Comparison of ENCODE assay signal across 1 cellular context in the genomic region with DNA sequence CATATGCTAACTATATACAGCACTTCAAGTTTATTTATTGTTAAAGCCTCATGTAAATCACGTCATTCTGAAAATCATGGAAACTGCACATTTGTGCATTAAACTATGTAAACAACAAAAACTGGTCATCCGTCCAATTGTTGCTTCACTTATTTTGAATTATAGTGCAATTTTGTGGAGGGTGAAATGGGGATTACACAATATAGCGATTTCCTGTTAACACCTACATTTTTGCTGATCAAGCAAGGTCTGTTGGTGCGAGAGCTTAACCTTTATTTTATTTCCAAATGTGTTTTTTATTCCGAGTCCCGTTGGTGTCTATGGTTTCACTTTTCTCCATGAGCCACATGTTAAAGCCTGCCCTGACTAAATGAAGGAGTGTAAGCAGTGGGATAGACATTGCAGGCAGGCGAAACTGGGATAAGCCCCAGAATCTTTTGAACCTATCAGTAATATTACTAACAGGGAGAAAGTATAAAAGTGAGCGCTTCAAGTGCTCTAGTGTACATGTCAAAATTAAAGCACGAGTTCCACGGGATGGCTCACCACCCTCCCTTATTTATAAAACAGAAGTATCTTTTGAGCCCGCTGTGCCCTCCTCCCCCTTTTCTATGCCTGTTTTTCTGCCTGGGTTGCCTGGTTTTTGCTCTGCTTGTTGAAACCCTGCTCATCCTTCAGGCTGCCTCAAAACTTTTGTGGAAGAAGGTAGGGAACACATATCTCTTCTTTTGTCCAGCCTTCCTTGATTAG.
TF ChIP-seq lines count a peak whose summit lies in the region.

No MANE protein-coding gene starts in this region.

TF ChIP-seq in IMR-90, 13 proteins besides CTCF, POLR2A, EP300 and RAD21 (continued from another document):
- no peak for TF ChIP-seq MAZ (IDR thresholded peaks at IDR 0.05; ENCODE audit: borderline replicate concordance, low read depth, low read length)
